In genomic region chr3:125003369-125003853, GRCh38 we compare ENCODE assay signal across 1 cellular context.
A peak's percentile ranks its signal among the peaks of the same experiment; 100 is the strongest.
TF ChIP-seq lines count a peak whose summit lies in the region.

No MANE protein-coding gene starts in this region.

TF ChIP-seq in HepG2, 621 proteins besides CTCF, POLR2A, EP300 and RAD21 (continued from another document and continues in another):
- TF ChIP-seq REL (CRISPR knock-in tag; conservative IDR thresholded peaks at IDR 0.05) (no peak), NR2F2 (IDR thresholded peaks at IDR 0.05; ENCODE audit: borderline replicate concordance, low read depth) (peak; percentile 95), DBP (CRISPR knock-in tag; IDR thresholded peaks at IDR 0.05; ENCODE audit: not compliant biosample characterization) (no peak), ZBTB2 (CRISPR knock-in tag; IDR thresholded peaks at IDR 0.05; ENCODE audit: low read depth) (no peak), AGO1 (IDR thresholded peaks at IDR 0.05; ENCODE audit: low read depth, low read length, poor library complexity, severe bottlenecking) (no peak), ZBTB7B (CRISPR knock-in tag; IDR thresholded peaks at IDR 0.05) (peak; percentile 71; the same call in 1 of the 2 replicates), SMAD1 (CRISPR knock-in tag; IDR thresholded peaks at IDR 0.05; ENCODE audit: borderline replicate concordance, low read depth) (no peak), POGZ (CRISPR knock-in tag; IDR thresholded peaks at IDR 0.05) (peak; percentile 78), ZNF780A (CRISPR knock-in tag; IDR thresholded peaks at IDR 0.05) (no peak), ZNF850 (CRISPR knock-in tag; conservative IDR thresholded peaks at IDR 0.05) (no peak), ZNF747 (CRISPR knock-in tag; IDR thresholded peaks at IDR 0.05; ENCODE audit: borderline replicate concordance) (peak; percentile 76; the same call in 1 of the 2 replicates), AKNA (CRISPR knock-in tag; IDR thresholded peaks at IDR 0.05; ENCODE audit: borderline replicate concordance) (no peak), RERE (CRISPR knock-in tag; IDR thresholded peaks at IDR 0.05; ENCODE audit: low read depth) (peak; percentile 43; the same call in 1 of the 2 replicates), MEF2D (CRISPR knock-in tag; IDR thresholded peaks at IDR 0.05) (peak; percentile 71; the same call in 1 of the 2 replicates), FOXA1 (IDR thresholded peaks at IDR 0.05) (peak; percentile 37; the same call in 1 of the 2 replicates), FOXA1 (CRISPR knock-in tag; IDR thresholded peaks at IDR 0.05) (peak; percentile 92), SNRNP70 (IDR thresholded peaks at IDR 0.05; ENCODE audit: low read depth, low read length) (no peak), SALL2 (CRISPR knock-in tag; IDR thresholded peaks at IDR 0.05) (peak; percentile 86), ZNF891 (CRISPR knock-in tag; IDR thresholded peaks at IDR 0.05) (no peak), FOXJ3 (CRISPR knock-in tag; IDR thresholded peaks at IDR 0.05; ENCODE audit: borderline replicate concordance) (peak; percentile 98), PLSCR1 (CRISPR knock-in tag; IDR thresholded peaks at IDR 0.05; ENCODE audit: borderline replicate concordance) (no peak), MAFK (conservative IDR thresholded peaks at IDR 0.05 in 1 of 2, IDR thresholded peaks at IDR 0.05 in 1 of 2; ENCODE audit: low read length in 2 of 2) (peak; percentile 78 to 86), ZMYM3 (CRISPR knock-in tag; IDR thresholded peaks at IDR 0.05) (no peak; the same call in 1 of the 2 replicates), FOXC1 (CRISPR knock-in tag; IDR thresholded peaks at IDR 0.05; ENCODE audit: borderline replicate concordance) (peak; percentile 29; the same call in 1 of the 2 replicates), NFE2L1 (CRISPR knock-in tag; IDR thresholded peaks at IDR 0.05; ENCODE audit: borderline replicate concordance) (no peak; the same call in 1 of the 2 replicates), HOXD1 (CRISPR knock-in tag; IDR thresholded peaks at IDR 0.05) (peak; percentile 94), MTA1 (CRISPR knock-in tag; IDR thresholded peaks at IDR 0.05; ENCODE audit: borderline replicate concordance) (0 out of 2 replicates have a peak, but pooled peaks have one; percentile 40), ZNF230 (CRISPR knock-in tag; IDR thresholded peaks at IDR 0.05) (no peak), MIER3 (CRISPR knock-in tag; IDR thresholded peaks at IDR 0.05; ENCODE audit: borderline replicate concordance) (0 out of 2 replicates have a peak, but pooled peaks have one; percentile 19), DMAP1 (CRISPR knock-in tag; IDR thresholded peaks at IDR 0.05) (peak; percentile 75), ZKSCAN8 (CRISPR knock-in tag; IDR thresholded peaks at IDR 0.05; ENCODE audit: borderline replicate concordance) (peak; percentile 74; the same call in 1 of the 2 replicates), CC2D1A (CRISPR knock-in tag; IDR thresholded peaks at IDR 0.05) (no peak), MAFF (IDR thresholded peaks at IDR 0.05; ENCODE audit: low read depth, low read length) (peak; percentile 86), CREB1 (IDR thresholded peaks at IDR 0.05) (no peak), CREB1 (CRISPR knock-in tag; IDR thresholded peaks at IDR 0.05) (peak; percentile 75), NFIB (CRISPR knock-in tag; IDR thresholded peaks at IDR 0.05; ENCODE audit: borderline replicate concordance) (no peak), FOSL2 (CRISPR knock-in tag; IDR thresholded peaks at IDR 0.05) (peak; percentile 69), AKAP8 (CRISPR knock-in tag; IDR thresholded peaks at IDR 0.05) (no peak), KDM6A (CRISPR knock-in tag; IDR thresholded peaks at IDR 0.05; ENCODE audit: low read depth) (peak; percentile 86), RFXAP (CRISPR knock-in tag; IDR thresholded peaks at IDR 0.05; ENCODE audit: borderline replicate concordance) (peak; percentile 97), ZNF468 (CRISPR knock-in tag; IDR thresholded peaks at IDR 0.05) (no peak), KLF13 (CRISPR knock-in tag; IDR thresholded peaks at IDR 0.05) (0 out of 2 replicates have a peak, but pooled peaks have one; percentile 50), CEBPG (CRISPR knock-in tag; IDR thresholded peaks at IDR 0.05) (peak; percentile 87), IKZF5 (CRISPR knock-in tag; IDR thresholded peaks at IDR 0.05) (peak; percentile 80; the same call in 1 of the 2 replicates), ZBTB14 (CRISPR knock-in tag; IDR thresholded peaks at IDR 0.05) (no peak), TFAP4 (IDR thresholded peaks at IDR 0.05; ENCODE audit: borderline replicate concordance, low read depth) (peak; percentile 75), HMGA1 (CRISPR knock-in tag; conservative IDR thresholded peaks at IDR 0.05) (no peak), RXRB (CRISPR knock-in tag; IDR thresholded peaks at IDR 0.05; ENCODE audit: borderline replicate concordance) (peak; percentile 91), ZNF772 (CRISPR knock-in tag; IDR thresholded peaks at IDR 0.05) (0 out of 2 replicates have a peak, but pooled peaks have one; percentile 60), MEIS1 (CRISPR knock-in tag; IDR thresholded peaks at IDR 0.05; ENCODE audit: borderline replicate concordance) (peak; percentile 82; the same call in 1 of the 2 replicates), ZNF263 (CRISPR knock-in tag; IDR thresholded peaks at IDR 0.05) (peak; percentile 99), SALL1 (CRISPR knock-in tag; IDR thresholded peaks at IDR 0.05) (peak; percentile 96), LBX2 (CRISPR knock-in tag; IDR thresholded peaks at IDR 0.05; ENCODE audit: borderline replicate concordance) (no peak)
